ENCODE assay signal across 1 cellular context in genomic region chrX:47650164-47651042, GRCh38.
TF ChIP-seq lines count a peak whose summit lies in the region.

Gene ELK1, minus strand, starts transcription at chrX:47650563. Its CDS starts 9,122 bp downstream, at chrX:47641441.

TF ChIP-seq in HepG2, 621 proteins besides CTCF, POLR2A, EP300 and RAD21 (continued from another document and continues in another):
- no peak for TF ChIP-seq ZNF646 (CRISPR knock-in tag; IDR thresholded peaks at IDR 0.05)
- peak; percentile 75; the same call in 1 of the 2 replicates for TF ChIP-seq KDM2A (CRISPR knock-in tag; IDR thresholded peaks at IDR 0.05; ENCODE audit: borderline replicate concordance, low read depth)
- no peak for TF ChIP-seq ZNF510 (CRISPR knock-in tag; IDR thresholded peaks at IDR 0.05; ENCODE audit: low read depth)
- TF ChIP-seq CCAR2 (optimal IDR thresholded peaks at IDR 0.05; ENCODE audit: low read depth, low read length), result no peak
- no peak for TF ChIP-seq TOE1 (CRISPR knock-in tag; IDR thresholded peaks at IDR 0.05)
- TF ChIP-seq JUN (CRISPR knock-in tag; IDR thresholded peaks at IDR 0.05), result no peak
- TF ChIP-seq HMGA1 (CRISPR knock-in tag; conservative IDR thresholded peaks at IDR 0.05), result no peak
- no peak for TF ChIP-seq ELK4 (CRISPR knock-in tag; IDR thresholded peaks at IDR 0.05; ENCODE audit: borderline replicate concordance)
- TF ChIP-seq ZNF282 (IDR thresholded peaks at IDR 0.05; ENCODE audit: partially characterized antibody), result no peak
- no peak for TF ChIP-seq KLF16 (CRISPR knock-in tag; IDR thresholded peaks at IDR 0.05)
- no peak for TF ChIP-seq TFE3 (CRISPR knock-in tag; IDR thresholded peaks at IDR 0.05)
- TF ChIP-seq RFX1 (IDR thresholded peaks at IDR 0.05), result no peak
- TF ChIP-seq, protein P1, sequence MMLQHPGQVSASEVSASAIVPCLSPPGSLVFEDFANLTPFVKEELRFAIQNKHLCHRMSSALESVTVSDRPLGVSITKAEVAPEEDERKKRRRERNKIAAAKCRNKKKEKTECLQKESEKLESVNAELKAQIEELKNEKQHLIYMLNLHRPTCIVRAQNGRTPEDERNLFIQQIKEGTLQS (CRISPR knock-in tag; IDR thresholded peaks at IDR 0.05), result no peak
- TF ChIP-seq PHF8 (CRISPR knock-in tag; IDR thresholded peaks at IDR 0.05), result peak; percentile 37; the same call in 1 of the 2 replicates
- TF ChIP-seq ZNF205 (CRISPR knock-in tag; IDR thresholded peaks at IDR 0.05), result no peak
- TF ChIP-seq ZKSCAN5 (CRISPR knock-in tag; IDR thresholded peaks at IDR 0.05), result no peak
- TF ChIP-seq MED13 (CRISPR knock-in tag; IDR thresholded peaks at IDR 0.05), result no peak
- no peak for TF ChIP-seq ZNF280D (CRISPR knock-in tag; IDR thresholded peaks at IDR 0.05)
- peak; percentile 45 for TF ChIP-seq RBM39 (IDR thresholded peaks at IDR 0.05; ENCODE audit: low read depth, low read length, poor library complexity, severe bottlenecking)
- TF ChIP-seq, protein P2, sequence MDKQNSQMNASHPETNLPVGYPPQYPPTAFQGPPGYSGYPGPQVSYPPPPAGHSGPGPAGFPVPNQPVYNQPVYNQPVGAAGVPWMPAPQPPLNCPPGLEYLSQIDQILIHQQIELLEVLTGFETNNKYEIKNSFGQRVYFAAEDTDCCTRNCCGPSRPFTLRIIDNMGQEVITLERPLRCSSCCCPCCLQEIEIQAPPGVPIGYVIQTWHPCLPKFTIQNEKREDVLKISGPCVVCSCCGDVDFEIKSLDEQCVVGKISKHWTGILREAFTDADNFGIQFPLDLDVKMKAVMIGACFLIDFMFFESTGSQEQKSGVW (CRISPR knock-in tag; IDR thresholded peaks at IDR 0.05; ENCODE audit: borderline replicate concordance), result no peak
- TF ChIP-seq, protein P3, sequence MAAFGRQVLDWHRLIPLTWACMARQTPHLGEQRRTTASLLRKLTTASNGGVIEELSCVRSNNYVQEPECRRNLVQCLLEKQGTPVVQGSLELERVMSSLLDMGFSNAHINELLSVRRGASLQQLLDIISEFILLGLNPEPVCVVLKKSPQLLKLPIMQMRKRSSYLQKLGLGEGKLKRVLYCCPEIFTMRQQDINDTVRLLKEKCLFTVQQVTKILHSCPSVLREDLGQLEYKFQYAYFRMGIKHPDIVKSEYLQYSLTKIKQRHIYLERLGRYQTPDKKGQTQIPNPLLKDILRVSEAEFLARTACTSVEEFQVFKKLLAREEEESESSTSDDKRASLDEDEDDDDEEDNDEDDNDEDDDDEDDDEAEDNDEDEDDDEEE (CRISPR knock-in tag; IDR thresholded peaks at IDR 0.05), result no peak
- no peak for TF ChIP-seq SSRP1 (CRISPR knock-in tag; IDR thresholded peaks at IDR 0.05)
- TF ChIP-seq CBX5 (CRISPR knock-in tag; IDR thresholded peaks at IDR 0.05; ENCODE audit: borderline replicate concordance), result no peak
- no peak for TF ChIP-seq SP4 (CRISPR knock-in tag; IDR thresholded peaks at IDR 0.05)
- peak; percentile 65 for TF ChIP-seq POLR2G (IDR thresholded peaks at IDR 0.05; ENCODE audit: low read depth, low read length)
- TF ChIP-seq GABPA (IDR thresholded peaks at IDR 0.05; ENCODE audit: low read depth, low read length), result no peak
- no peak for TF ChIP-seq GABPA (CRISPR knock-in tag; IDR thresholded peaks at IDR 0.05; ENCODE audit: low read depth)
- TF ChIP-seq ZNF333 (CRISPR knock-in tag; IDR thresholded peaks at IDR 0.05; ENCODE audit: borderline replicate concordance), result no peak
- no peak for TF ChIP-seq ZNF337 (CRISPR knock-in tag; IDR thresholded peaks at IDR 0.05; ENCODE audit: borderline replicate concordance, low read depth)
- TF ChIP-seq ATAD3A (CRISPR knock-in tag; IDR thresholded peaks at IDR 0.05), result no peak
- TF ChIP-seq ZNF652 (CRISPR knock-in tag; IDR thresholded peaks at IDR 0.05; ENCODE audit: borderline replicate concordance, low read depth), result no peak
- no peak for TF ChIP-seq ZNF570 (CRISPR knock-in tag; IDR thresholded peaks at IDR 0.05; ENCODE audit: borderline replicate concordance)
- TF ChIP-seq, protein P4, sequence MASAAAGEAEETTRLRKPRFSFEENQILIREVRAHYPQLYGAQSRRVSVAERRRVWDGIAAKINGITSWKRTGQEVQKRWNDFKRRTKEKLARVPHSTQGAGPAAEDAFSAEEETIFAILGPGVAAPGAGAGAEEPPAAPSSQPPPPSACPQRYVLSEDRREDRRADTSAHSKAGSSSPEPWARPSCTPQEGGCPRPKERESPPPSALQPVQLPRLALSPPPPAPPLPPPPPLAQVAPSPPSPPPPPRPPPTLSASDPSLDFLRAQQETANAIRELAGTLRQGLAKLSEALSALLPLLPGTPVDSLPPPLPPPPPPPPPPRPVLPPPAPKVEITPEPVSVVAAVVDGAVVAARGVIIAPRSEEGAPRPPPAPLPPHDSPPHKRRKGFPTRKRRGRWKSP (CRISPR knock-in tag; IDR thresholded peaks at IDR 0.05), result no peak
- no peak for TF ChIP-seq TFDP1 (CRISPR knock-in tag; IDR thresholded peaks at IDR 0.05; ENCODE audit: borderline replicate concordance)
- TF ChIP-seq DMAP1 (CRISPR knock-in tag; IDR thresholded peaks at IDR 0.05), result no peak
- no peak for TF ChIP-seq KAT2B (IDR thresholded peaks at IDR 0.05; ENCODE audit: borderline replicate concordance, low read depth, low read length)
- TF ChIP-seq ETV6 (CRISPR knock-in tag; conservative IDR thresholded peaks at IDR 0.05), result no peak
- no peak for TF ChIP-seq ZNF879 (CRISPR knock-in tag; IDR thresholded peaks at IDR 0.05)
- peak; percentile 83 for TF ChIP-seq RBFOX2 (IDR thresholded peaks at IDR 0.05; ENCODE audit: low read depth, low read length)
